ENCODE assay signal across 8 cellular contexts in genomic region chr16:31033709-31034492, GRCh38. TPM values are rescaled to one million over a fixed set of nuclear protein-coding genes. Genes with fewer than 3 reads are reported as not detected.
DNase-seq lines count a peak whose midpoint lies in the region; ATAC-seq and FAIRE-seq lines count a peak whose summit lies in the region.

No MANE protein-coding gene starts in this region.

- H3K27ac Mint-ChIP-seq in CD8-positive, alpha-beta memory T cell, result peak overlapping the region; percentile 91 to 99 (median 98)

- H3K4me1 Mint-ChIP-seq in CD8-positive, alpha-beta memory T cell, result peaks cover 17 to 40% (median 27%) of the 10 kb centered on the region in 3 donors

- ATAC-seq in GM19463 (IDR thresholded peaks at IDR 0.05; ENCODE audit: unreplicated experiment), result peak; percentile 41

- CTCF ChIA-PET in CD8-positive, alpha-beta memory T cell (lab: Charles Lee), result interaction anchor here (1.2 to 1.3 kb wide), 3 partner anchors 37 to 109 kb away, joined by 3 read pairs; no protein-coding TSS in a partner anchor

- peak overlapping the region; percentile 98 for H3K4me3 ChIP-seq in CD8-positive, alpha-beta memory T cell (ENCODE audit: low read length)
- H3K4me3 ChIP-seq in NT2/D1 (ENCODE audit: insufficient read length, low read depth) (peak overlapping the region; percentile 96), mononuclear cell (ENCODE audit: low read length) (peak overlapping the region; percentile 95)

- H3K27me3 Mint-ChIP-seq in CD8-positive, alpha-beta memory T cell, result peaks cover 0 to 1% of the 10 kb centered on the region in 2 donors

- peaks cover 19% of the 10 kb centered on the region for H3K4me1 ChIP-seq in CD8-positive, alpha-beta memory T cell (ENCODE audit: insufficient read depth, low read length)
- H3K4me1 ChIP-seq in NT2/D1 (ENCODE audit: insufficient read depth, insufficient read length), result peaks cover 10% of the 10 kb centered on the region
- H3K4me1 ChIP-seq in mononuclear cell (ENCODE audit: insufficient read depth, low read length), result peaks cover 42% of the 10 kb centered on the region

- peak; percentile 79 to 89 (median 82) for DNase-seq in CD8-positive, alpha-beta memory T cell
- DNase-seq in HTR-8/SVneo (ENCODE audit: insufficient read length, low spot score) (peak; percentile 99), NT2/D1 (ENCODE audit: low read depth, low spot score) (no peak), epidermal melanocyte (ENCODE audit: insufficient read length, low spot score) (peak; percentile 95)
- peak; percentile 91 for DNase-seq in activated CD8-positive, alpha-beta memory T cell treated with anti-CD3 and anti-CD28 coated beads, Interleukin-2, amount 50 U/mL, for 48 hours
- peak; percentile 72 to 81 for DNase-seq in stimulated activated CD8-positive, alpha-beta memory T cell treated with anti-CD3 and anti-CD28 coated beads, Interleukin-2, amount 100 ng/mL, for 1 hour (ENCODE audit: low read depth in 2 of 2)

- H3K27me3 ChIP-seq in CD8-positive, alpha-beta memory T cell (ENCODE audit: insufficient read depth, low read length, poor library complexity, severe bottlenecking), result no peaks in the 10 kb centered on the region
- H3K27me3 ChIP-seq in NT2/D1 (ENCODE audit: insufficient read depth, insufficient read length) (no peaks in the 10 kb centered on the region), mononuclear cell (ENCODE audit: insufficient read depth, low read length) (no peaks in the 10 kb centered on the region)

- H3K4me3 Mint-ChIP-seq in CD8-positive, alpha-beta memory T cell, result peak overlapping the region; percentile 91 to 100 (median 96)

- peaks cover 8% of the 10 kb centered on the region for H3K36me3 ChIP-seq in CD8-positive, alpha-beta memory T cell (ENCODE audit: insufficient read depth, low read length)
- H3K36me3 ChIP-seq in NT2/D1 (ENCODE audit: insufficient read depth, insufficient read length, low read length), result peaks cover 30% of the 10 kb centered on the region

- FAIRE-seq in HTR-8/SVneo (lab: Jason Lieb, UNC), result no peak

- peaks cover 0 to 50% (median 10%) of the 10 kb centered on the region in 3 donors for H3K36me3 Mint-ChIP-seq in CD8-positive, alpha-beta memory T cell

- peaks cover 0 to 4% (median 0%) of the 10 kb centered on the region in 5 donors for H3K9me3 Mint-ChIP-seq in CD8-positive, alpha-beta memory T cell

- H3K9me3 ChIP-seq in CD8-positive, alpha-beta memory T cell (ENCODE audit: low read length), result no peaks in the 10 kb centered on the region
- no peaks in the 10 kb centered on the region for H3K9me3 ChIP-seq in NT2/D1 (ENCODE audit: insufficient read depth, low read length)
- H3K9me3 ChIP-seq in mononuclear cell (ENCODE audit: low read depth, low read length), result no peaks in the 10 kb centered on the region

- peak overlapping the region; percentile 78 for H3K27ac ChIP-seq in CD8-positive, alpha-beta memory T cell (ENCODE audit: low read depth, low read length)

- H3K9ac ChIP-seq in NT2/D1 (ENCODE audit: insufficient read length, low read depth), result peak overlapping the region; percentile 83

- POLR2A ChIA-PET in CD8-positive, alpha-beta memory T cell (lab: Charles Lee), result interaction anchor here (1.2 to 3.6 kb wide), 4 partner anchors 12 to 108 kb away, joined by 3 to 18 read pairs (median 5); partner anchors contain the start of genes KAT8, ZNF646 and ZNF668

RNA-seq across cellular contexts. Expression of gene STX4, which starts 0.5 kb away (rescaled TPM):
- total RNA-seq in CD8-positive, alpha-beta memory T cell, result 10 to 100 TPM; 53.0 to 55.0 TPM
- 34.5 TPM for polyA plus RNA-seq in CD8-positive, alpha-beta memory T cell
- 16.5 TPM for total RNA-seq in mononuclear cell

RNA-seq across cellular contexts. Expression of gene STX1B, which starts 23.5 kb away (rescaled TPM):
- total RNA-seq in CD8-positive, alpha-beta memory T cell, result under 1 TPM; 0.40 to 0.79 TPM
- 0.03 TPM for polyA plus RNA-seq in CD8-positive, alpha-beta memory T cell
- total RNA-seq in mononuclear cell, result 0.63 TPM

RNA-seq across cellular contexts. Expression of gene ZNF668, which starts 40.1 kb away (rescaled TPM):
- total RNA-seq in CD8-positive, alpha-beta memory T cell, result 10 to 100 TPM; 15.9 to 20.5 TPM
- polyA plus RNA-seq in CD8-positive, alpha-beta memory T cell, result 8.7 TPM
- total RNA-seq in mononuclear cell, result 10.7 TPM

RNA-seq across cellular contexts. Expression of gene ZNF646, which starts 40.3 kb away (rescaled TPM):
- total RNA-seq in CD8-positive, alpha-beta memory T cell, result 10 to 100 TPM; 23.4 to 25.9 TPM
- 9.3 TPM for polyA plus RNA-seq in CD8-positive, alpha-beta memory T cell
- 9.6 TPM for total RNA-seq in mononuclear cell

RNA-seq across cellular contexts. Expression of gene HSD3B7, which starts 48.9 kb away (rescaled TPM):
- 1 to 10 TPM; 1.6 to 2.1 TPM for total RNA-seq in CD8-positive, alpha-beta memory T cell
- not detected for polyA plus RNA-seq in CD8-positive, alpha-beta memory T cell
- total RNA-seq in mononuclear cell, result 0.73 TPM
